ENCODE assay signal across 8 cellular contexts in genomic region chr1:44237721-44238457, GRCh38. TPM values are rescaled to one million over a fixed set of nuclear protein-coding genes. Genes with fewer than 3 reads are reported as not detected.
A peak's percentile ranks its signal among the peaks of the same experiment; 100 is the strongest.
DNase-seq lines count a peak whose midpoint lies in the region; ATAC-seq, FAIRE-seq and TF ChIP-seq lines count a peak whose summit lies in the region.

No MANE protein-coding gene starts in this region.

- no peak for FAIRE-seq in HTR-8/SVneo (lab: Jason Lieb, UNC)

- no peaks in the 10 kb centered on the region for H3K27me3 Mint-ChIP-seq in CD4-positive, CD25-positive, alpha-beta regulatory T cell
- H3K27me3 Mint-ChIP-seq in activated CD8-positive, alpha-beta T cell treated with anti-CD3 and anti-CD28 coated beads for 36 hours, result no peaks in the 10 kb centered on the region

- no peak overlapping the region for H3K27ac Mint-ChIP-seq in CD4-positive, CD25-positive, alpha-beta regulatory T cell
- H3K27ac Mint-ChIP-seq in activated CD8-positive, alpha-beta T cell treated with anti-CD3 and anti-CD28 coated beads for 36 hours, result no peak overlapping the region

- CTCF ChIA-PET in activated CD8-positive, alpha-beta T cell treated with anti-CD3 and anti-CD28 coated beads for 36 hours (lab: Charles Lee), result interaction anchor here (1.0 to 3.5 kb wide), 13 partner anchors 9 to 357 kb away, joined by 3 to 25 read pairs (median 4); partner anchors contain the start of gene DMAP1

- peak; percentile 70 for TF ChIP-seq CTCF in activated CD8-positive, alpha-beta T cell treated with anti-CD3 and anti-CD28 coated beads for 36 hours (IDR thresholded peaks at IDR 0.05)
- TF ChIP-seq CTCF in fibroblast of villous mesenchyme (IDR thresholded peaks at IDR 0.05; ENCODE audit: insufficient read depth, low read depth, low read length), result peak; percentile 81

- peaks cover 20% of the 10 kb centered on the region for H3K36me3 Mint-ChIP-seq in CD4-positive, CD25-positive, alpha-beta regulatory T cell
- peaks cover 2% of the 10 kb centered on the region for H3K36me3 Mint-ChIP-seq in activated CD8-positive, alpha-beta T cell treated with anti-CD3 and anti-CD28 coated beads for 36 hours (ENCODE audit: low read depth)

- H3K27me3 ChIP-seq in CD4-positive, CD25-positive, alpha-beta regulatory T cell (ENCODE audit: control insufficient read depth, insufficient read depth, low read length), result no peaks in the 10 kb centered on the region

- H3K36me3 ChIP-seq in CD4-positive, CD25-positive, alpha-beta regulatory T cell (ENCODE audit: control insufficient read depth, insufficient read depth, low read length), result no peaks in the 10 kb centered on the region

- intact Hi-C loops in activated CD8-positive, alpha-beta T cell treated with anti-CD3 and anti-CD28 coated beads for 36 hours (cut with micrococcal nuclease), result no loop called here

- peak; percentile 46 to 53 for ATAC-seq in CD4-positive, CD25-positive, alpha-beta regulatory T cell (ENCODE audit: low read depth in 2 of 2)
- peak; percentile 99 for ATAC-seq in activated CD8-positive, alpha-beta T cell treated with anti-CD3 and anti-CD28 coated beads for 36 hours
- no peak for ATAC-seq in HG03432 (IDR thresholded peaks at IDR 0.05; ENCODE audit: unreplicated experiment)

- POLR2A ChIA-PET in activated CD8-positive, alpha-beta T cell treated with anti-CD3 and anti-CD28 coated beads for 36 hours (lab: Charles Lee), result no interaction called here

- peaks cover 0 to 18% (median 1%) of the 10 kb centered on the region in 4 donors for H3K4me1 Mint-ChIP-seq in CD4-positive, CD25-positive, alpha-beta regulatory T cell
- H3K4me1 Mint-ChIP-seq in activated CD8-positive, alpha-beta T cell treated with anti-CD3 and anti-CD28 coated beads for 36 hours (ENCODE audit: low read depth), result peaks cover 10% of the 10 kb centered on the region

- peaks cover 5% of the 10 kb centered on the region for H3K4me1 ChIP-seq in CD4-positive, CD25-positive, alpha-beta regulatory T cell (ENCODE audit: control insufficient read depth, insufficient read depth, low read length, poor library complexity, severe bottlenecking)

- H3K4me3 Mint-ChIP-seq in CD4-positive, CD25-positive, alpha-beta regulatory T cell, result no peak overlapping the region
- no peak overlapping the region for H3K4me3 Mint-ChIP-seq in activated CD8-positive, alpha-beta T cell treated with anti-CD3 and anti-CD28 coated beads for 36 hours

- DNase-seq in CD4-positive, CD25-positive, alpha-beta regulatory T cell, result peak in 1 of 3 donors; percentile 56
- peak; percentile 74 for DNase-seq in HTR-8/SVneo (ENCODE audit: insufficient read length, low spot score)
- peak; percentile 75 for DNase-seq in activated CD8-positive, alpha-beta T cell treated with anti-CD3 and anti-CD28 coated beads for 36 hours
- peak; percentile 95 for DNase-seq in fibroblast of villous mesenchyme (ENCODE audit: low read depth)
- DNase-seq in putamen (ENCODE audit: low spot score), result peak; percentile 78
- no peak for DNase-seq in HuH-7.5 (ENCODE audit: low spot score)
- DNase-seq in NCI-H146 treated with DMSO at 0.1 percent for 48 hours (lab: John Stamatoyannopoulos, UW; ENCODE audit: unreplicated experiment), result no peak

- H3K9me3 Mint-ChIP-seq in CD4-positive, CD25-positive, alpha-beta regulatory T cell, result no peaks in the 10 kb centered on the region
- no peaks in the 10 kb centered on the region for H3K9me3 Mint-ChIP-seq in activated CD8-positive, alpha-beta T cell treated with anti-CD3 and anti-CD28 coated beads for 36 hours

- no peaks in the 10 kb centered on the region for H3K9me3 ChIP-seq in CD4-positive, CD25-positive, alpha-beta regulatory T cell (ENCODE audit: control insufficient read depth in 2 of 2, low read length in 2 of 2)

- H3K27ac ChIP-seq in CD4-positive, CD25-positive, alpha-beta regulatory T cell (ENCODE audit: insufficient read depth, low read length, poor library complexity, severe bottlenecking), result no peak overlapping the region

- no peak overlapping the region for H3K4me3 ChIP-seq in CD4-positive, CD25-positive, alpha-beta regulatory T cell (ENCODE audit: low read depth, low read length)
- H3K4me3 ChIP-seq in fibroblast of villous mesenchyme (ENCODE audit: low read depth, low read length), result peak overlapping the region; percentile 10

RNA-seq across cellular contexts. Expression of gene DMAP1, which starts 24.6 kb away (rescaled TPM):
- 54.9 TPM for total RNA-seq in CD4-positive, CD25-positive, alpha-beta regulatory T cell
- 10 to 100 TPM; 33.5 to 39.9 (median 38.4) TPM for polyA plus RNA-seq in CD4-positive, CD25-positive, alpha-beta regulatory T cell
- total RNA-seq in activated CD8-positive, alpha-beta T cell treated with anti-CD3 and anti-CD28 coated beads for 36 hours, result 10 to 100 TPM; 26.5 to 29.6 TPM
- 14.7 and 19.0 TPM in 2 replicates for total RNA-seq in fibroblast of villous mesenchyme

Comparison
In these comparisons a context has a peak if more than half of its experiments do, and no peak if none do; other contexts are left out.
1. DNase-seq: peak in HTR-8/SVneo (single experiment), activated CD8-positive, alpha-beta T cell treated with anti-CD3 and anti-CD28 coated beads for 36 hours (single experiment), fibroblast of villous mesenchyme (single experiment) and putamen (single experiment); none in HuH-7.5 (single experiment) and NCI-H146 treated with DMSO at 0.1 percent for 48 hours (single experiment).